Comparison of ENCODE assay signal across 8 cellular contexts in the genomic region with DNA sequence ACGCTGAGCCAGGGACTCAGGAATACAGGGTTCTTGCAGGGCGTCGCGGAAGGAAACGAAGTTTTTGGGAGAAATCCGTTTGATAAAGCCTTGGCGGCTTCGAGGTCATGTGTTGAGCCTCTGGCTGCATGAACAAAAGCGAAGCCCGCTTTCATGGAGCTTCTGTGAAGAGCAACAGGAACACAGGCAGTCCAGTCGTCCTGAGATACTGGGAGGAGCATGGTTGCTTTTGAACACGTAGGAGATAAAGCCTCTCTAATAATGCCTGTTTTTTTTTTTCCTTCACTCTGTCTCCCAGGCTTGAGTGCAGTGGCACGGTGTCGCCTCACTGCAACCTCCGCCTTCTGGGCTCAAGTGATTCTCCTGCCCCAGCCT. TPM values are rescaled to one million over a fixed set of nuclear protein-coding genes. Genes with fewer than 3 reads are reported as not detected.
DNase-seq lines count a peak whose midpoint lies in the region; ATAC-seq and TF ChIP-seq lines count a peak whose summit lies in the region.

No MANE protein-coding gene starts in this region.

- peaks cover 44% of the 10 kb centered on the region for H3K36me3 Mint-ChIP-seq in brain

- WGBS in lower leg skin, 2 donors: 12 to 14% methylated on average over 15 of the region's 15 CpGs
- WGBS in urinary bladder: 23% methylated on average over 15 of the region's 15 CpGs

- ATAC-seq in GM18502 (IDR thresholded peaks at IDR 0.05; ENCODE audit: poor library complexity, unreplicated experiment) (peak; percentile 1), HG03378 (IDR thresholded peaks at IDR 0.05; ENCODE audit: unreplicated experiment) (peak; percentile 2), omental fat pad (ENCODE audit: low FRiP score) (no peak)

- H3K4me3 ChIP-seq in lower leg skin (ENCODE audit: low read depth, poor library complexity, severe bottlenecking) (peak overlapping the region; percentile 90), urinary bladder (ENCODE audit: low read depth, low read length) (peak overlapping the region; percentile 76)

- no peak for TF ChIP-seq CTCF in brain (conservative IDR thresholded peaks at IDR 0.05)
- TF ChIP-seq CTCF in lower leg skin (IDR thresholded peaks at IDR 0.05): no peak
- no peak for TF ChIP-seq CTCF in omental fat pad (IDR thresholded peaks at IDR 0.05)

- H3K36me3 ChIP-seq in urinary bladder (ENCODE audit: insufficient read depth): peaks cover 11% of the 10 kb centered on the region

- H3K27ac Mint-ChIP-seq in brain: peak overlapping the region; percentile 93 to 99 (median 98)

- peak overlapping the region; percentile 95 to 99 (median 98) for H3K4me3 Mint-ChIP-seq in brain

- intact Hi-C loops in lower leg skin (cut with DNase I; ENCODE audit: low total_unique reads): no loop called here

- no peak overlapping the region for H3K27ac ChIP-seq in urinary bladder (ENCODE audit: low read depth)

- peaks cover 26% of the 10 kb centered on the region for H3K4me1 Mint-ChIP-seq in brain

- no peaks in the 10 kb centered on the region for H3K4me1 ChIP-seq in urinary bladder (ENCODE audit: insufficient read depth)

- TF ChIP-seq POLR2A in lower leg skin (IDR thresholded peaks at IDR 0.05): no peak

- DNase-seq in lower leg skin (ENCODE audit: low spot score in 2 of 2) (no peak), omental fat pad (ENCODE audit: low spot score) (no peak), NCI-H446 treated with DMSO at 0.1 percent for 48 hours (lab: John Stamatoyannopoulos, UW) (no peak), epidermal melanocyte (ENCODE audit: insufficient read length, low spot score) (no peak)

- H3K9me3 Mint-ChIP-seq in brain: peaks cover 35 to 42% (median 40%) of the 10 kb centered on the region in 5 experiments

- no peaks in the 10 kb centered on the region for H3K27me3 Mint-ChIP-seq in brain

RNA-seq across cellular contexts. Expression of a gene that starts 0.5 kb away (rescaled TPM):
- polyA plus RNA-seq in brain (ENCODE audit: insufficient read depth, low read depth, low replicate concordance): 97.9 TPM
- 10 to 100 TPM; 27.3 to 36.8 (median 33.4) TPM for total RNA-seq in lower leg skin
- total RNA-seq in urinary bladder: 37.7 TPM
- polyA plus RNA-seq in urinary bladder: 50.9 TPM
- total RNA-seq in omental fat pad: 10 to 100 TPM; 29.7 to 48.1 (median 35.3) TPM

RNA-seq across cellular contexts. Expression of a gene that starts 42.9 kb away (rescaled TPM):
- 0.92 TPM for polyA plus RNA-seq in brain (ENCODE audit: insufficient read depth, low read depth, low replicate concordance)
- 1 to 10 TPM; 2.4 to 7.9 (median 4.7) TPM for total RNA-seq in lower leg skin
- 5.2 TPM for total RNA-seq in urinary bladder
- 1.7 TPM for polyA plus RNA-seq in urinary bladder
- 10 to 100 TPM in 1 of 4 donors, 1 to 10 TPM in 3; 2.2 to 13.1 (median 5.8) TPM for total RNA-seq in omental fat pad
